In genomic region chrX:40297949-40298539, GRCh38 we compare ENCODE assay signal across 17 cellular contexts.
"Had no signal": no experiment of that assay in that cellular context is flagged by ENCODE, and none has a peak within 500 bp of the region (broad histone marks: within the 10 kb centered on the region; RNA-seq: fewer than 3 reads in every experiment).

No MANE protein-coding gene starts in this region.

- H3K27me3 Mint-ChIP-seq: activated naive CD8-positive, alpha-beta T cell treated with anti-CD3 and anti-CD28 coated beads, Interleukin-2, amount 50 U/mL, for 24 hours; activated T-helper 17 cell treated with anti-CD3 and anti-CD28 coated beads, Interleukin-2, amount 50 U/mL, for 72 hours; stimulated activated naive CD8-positive, alpha-beta T cell treated with anti-CD3 and anti-CD28 coated beads, Interleukin-15, amount 100 ng/mL, for 72 hours had no signal

- H3K4me3 ChIP-seq: gastroesophageal sphincter, heart right ventricle, prostate gland, right lobe of liver, spleen, upper lobe of right lung had no signal

- H3K27me3 ChIP-seq: gastroesophageal sphincter, upper lobe of right lung had no signal

- H3K4me3 Mint-ChIP-seq: activated naive CD4-positive, alpha-beta T cell treated with anti-CD3 and anti-CD28 coated beads for 36 hours; activated naive CD8-positive, alpha-beta T cell treated with anti-CD3 and anti-CD28 coated beads, Interleukin-2, amount 50 U/mL, for 24 hours; activated T-helper 17 cell treated with anti-CD3 and anti-CD28 coated beads, Interleukin-2, amount 50 U/mL, for 72 hours; dendritic cell treated with granulocyte-macrophage colony-stimulating factor and Interleukin-4, amounts not matched to agents 40 ng/mL and 50 ng/mL, for 4 days; endodermal cell; natural killer cell; stimulated activated naive CD8-positive, alpha-beta T cell treated with anti-CD3 and anti-CD28 coated beads, Interleukin-15, amount 100 ng/mL, for 72 hours had no signal

- ATAC-seq: activated naive CD8-positive, alpha-beta T cell treated with anti-CD3 and anti-CD28 coated beads, Interleukin-2, amount 50 U/mL, for 24 hours; activated T-helper 17 cell treated with anti-CD3 and anti-CD28 coated beads, Interleukin-2, amount 50 U/mL, for 72 hours; gastroesophageal sphincter; heart right ventricle; left lobe of liver; natural killer cell; stimulated activated naive CD8-positive, alpha-beta T cell treated with anti-CD3 and anti-CD28 coated beads, Interleukin-15, amount 100 ng/mL, for 72 hours; upper lobe of right lung had no signal

- H3K9me3 Mint-ChIP-seq: activated naive CD4-positive, alpha-beta T cell treated with anti-CD3 and anti-CD28 coated beads for 36 hours; activated naive CD8-positive, alpha-beta T cell treated with anti-CD3 and anti-CD28 coated beads, Interleukin-2, amount 50 U/mL, for 24 hours; activated T-helper 17 cell treated with anti-CD3 and anti-CD28 coated beads, Interleukin-2, amount 50 U/mL, for 72 hours; natural killer cell; stimulated activated naive CD8-positive, alpha-beta T cell treated with anti-CD3 and anti-CD28 coated beads, Interleukin-15, amount 100 ng/mL, for 72 hours had no signal

- H3K27ac Mint-ChIP-seq: activated naive CD4-positive, alpha-beta T cell treated with anti-CD3 and anti-CD28 coated beads for 36 hours; activated naive CD8-positive, alpha-beta T cell treated with anti-CD3 and anti-CD28 coated beads, Interleukin-2, amount 50 U/mL, for 24 hours; activated T-helper 17 cell treated with anti-CD3 and anti-CD28 coated beads, Interleukin-2, amount 50 U/mL, for 72 hours; dendritic cell treated with granulocyte-macrophage colony-stimulating factor and Interleukin-4, amounts not matched to agents 40 ng/mL and 50 ng/mL, for 4 days; endodermal cell; natural killer cell; stimulated activated naive CD8-positive, alpha-beta T cell treated with anti-CD3 and anti-CD28 coated beads, Interleukin-15, amount 100 ng/mL, for 72 hours had no signal

- DNase-seq: activated CD4-positive, CD25-positive, alpha-beta regulatory T cell treated with anti-CD3 and anti-CD28 coated beads, Interleukin-2, amount 50 U/mL, for 72 hours; activated naive CD4-positive, alpha-beta T cell treated with anti-CD3 and anti-CD28 coated beads for 36 hours; activated naive CD8-positive, alpha-beta T cell treated with anti-CD3 and anti-CD28 coated beads, Interleukin-2, amount 50 U/mL, for 24 hours; aorta; erythroblast; heart right ventricle; natural killer cell; right lobe of liver; spleen; stimulated activated naive CD8-positive, alpha-beta T cell treated with anti-CD3 and anti-CD28 coated beads, Interleukin-15, amount 100 ng/mL, for 72 hours; upper lobe of right lung had no signal

- H3K4me1 ChIP-seq: gastroesophageal sphincter, heart right ventricle, prostate gland, right lobe of liver, upper lobe of right lung had no signal

- H3K36me3 ChIP-seq: gastroesophageal sphincter, heart right ventricle, prostate gland, right lobe of liver, spleen, upper lobe of right lung had no signal

- H3K27ac ChIP-seq: gastroesophageal sphincter, heart right ventricle, prostate gland, right lobe of liver, spleen, upper lobe of right lung had no signal

- H3K36me3 Mint-ChIP-seq: natural killer cell had no signal

- H3K9me3 ChIP-seq: gastroesophageal sphincter, heart right ventricle, prostate gland, right lobe of liver, spleen, upper lobe of right lung had no signal
